In genomic region chr15:48222627-48223026, GRCh38 we compare ENCODE assay signal across 38 cellular contexts. TPM values are rescaled to one million over a fixed set of nuclear protein-coding genes. Genes with fewer than 3 reads are reported as not detected.
"Had no signal": no experiment of that assay in that cellular context is flagged by ENCODE, and none has a peak within 500 bp of the region (broad histone marks: within the 10 kb centered on the region; RNA-seq: fewer than 3 reads in every experiment).

No MANE protein-coding gene starts in this region.

- H3K27me3 ChIP-seq: body of pancreas, cardiac muscle cell, colonic mucosa, right lobe of liver, tibial nerve had no signal

- ATAC-seq: activated CD4-positive, alpha-beta T cell treated with anti-CD3 and anti-CD28 coated beads for 36 hours; activated CD8-positive, alpha-beta memory T cell treated with anti-CD3 and anti-CD28 coated beads, Interleukin-2, amount 10 ng/mL, durations not matched to agents 7 days and 5 days; activated CD8-positive, alpha-beta T cell treated with anti-CD3 and anti-CD28 coated beads, Interleukin-2, amount 10 ng/mL, durations not matched to agents 7 days and 5 days; activated naive CD8-positive, alpha-beta T cell treated with anti-CD3 and anti-CD28 coated beads, Interleukin-2, amount 50 U/mL, for 24 hours; body of pancreas; foreskin keratinocyte; heart right ventricle; naive thymus-derived CD4-positive, alpha-beta T cell; right lobe of liver; stimulated activated memory B cell treated with anti-CD40 and anti-IgM and Interleukin-4, amounts not matched to agents 10 μg/mL and 1 μg/mL and 100 μg/mL, for 72 hours; stimulated activated naive CD8-positive, alpha-beta T cell treated with anti-CD3 and anti-CD28 coated beads, Interleukin-15, amount 100 ng/mL, for 72 hours had no signal

- H3K36me3 ChIP-seq: cardiac muscle cell, colonic mucosa, heart right ventricle, right lobe of liver, tibial nerve had no signal

- H3K36me3 Mint-ChIP-seq: activated CD8-positive, alpha-beta memory T cell treated with anti-CD3 and anti-CD28 coated beads, Interleukin-2, amount 10 ng/mL, durations not matched to agents 7 days and 5 days; activated naive CD4-positive, alpha-beta T cell treated with anti-CD3 and anti-CD28 coated beads, Interleukin-2, amount 50 U/mL, for 24 hours; mesothelial cell of epicardium; naive thymus-derived CD4-positive, alpha-beta T cell; stimulated activated memory B cell treated with anti-CD40 and anti-IgM and Interleukin-4, amounts not matched to agents 10 μg/mL and 1 μg/mL and 100 μg/mL, for 72 hours had no signal

- H3K27ac ChIP-seq: body of pancreas, cardiac muscle cell, colonic mucosa, foreskin keratinocyte, heart right ventricle, parathyroid adenoma, right lobe of liver, tibial nerve had no signal

- H3K9me3 Mint-ChIP-seq: activated naive CD4-positive, alpha-beta T cell treated with anti-CD3 and anti-CD28 coated beads, Interleukin-2, amount 50 U/mL, for 24 hours; activated naive CD8-positive, alpha-beta T cell treated with anti-CD3 and anti-CD28 coated beads, Interleukin-2, amount 50 U/mL, for 24 hours; activated T-helper 2 cell treated with anti-CD3 and anti-CD28 coated beads, Interferon-gamma antibody, Interleukin-2, Interleukin-4, amounts not matched to agents 10 μg/mL and 5 μg/mL and 100 μg/mL, durations not matched to agents 14 hours and 24 hours and 36 hours; mesothelial cell of epicardium; stimulated activated memory B cell treated with anti-CD40 and anti-IgM and Interleukin-4, amounts not matched to agents 10 μg/mL and 1 μg/mL and 100 μg/mL, for 72 hours; stimulated activated naive CD8-positive, alpha-beta T cell treated with anti-CD3 and anti-CD28 coated beads, Interleukin-15, amount 100 ng/mL, for 72 hours; T-helper 2 cell treated with Interferon-gamma antibody and Interleukin-4, amounts not matched to agents 5 μg/mL and 100 μg/mL, for 36 hours had no signal

- H3K4me3 Mint-ChIP-seq: activated CD4-positive, alpha-beta T cell treated with anti-CD3 and anti-CD28 coated beads for 36 hours; activated CD8-positive, alpha-beta memory T cell treated with anti-CD3 and anti-CD28 coated beads, Interleukin-2, amount 10 ng/mL, durations not matched to agents 7 days and 5 days; activated CD8-positive, alpha-beta T cell treated with anti-CD3 and anti-CD28 coated beads, Interleukin-2, amount 10 ng/mL, durations not matched to agents 7 days and 5 days; activated naive CD4-positive, alpha-beta T cell treated with anti-CD3 and anti-CD28 coated beads, Interleukin-2, amount 50 U/mL, for 24 hours; activated naive CD8-positive, alpha-beta T cell treated with anti-CD3 and anti-CD28 coated beads, Interleukin-2, amount 50 U/mL, for 24 hours; mesothelial cell of epicardium; naive thymus-derived CD4-positive, alpha-beta T cell; neural crest cell; stimulated activated memory B cell treated with anti-CD40 and anti-IgM and Interleukin-4, amounts not matched to agents 10 μg/mL and 1 μg/mL and 100 μg/mL, for 72 hours; stimulated activated naive CD8-positive, alpha-beta T cell treated with anti-CD3 and anti-CD28 coated beads, Interleukin-15, amount 100 ng/mL, for 72 hours; T-helper 2 cell treated with Interferon-gamma antibody and Interleukin-4, amounts not matched to agents 5 μg/mL and 100 μg/mL, for 36 hours had no signal

- H3K27me3 Mint-ChIP-seq: stimulated activated naive CD8-positive, alpha-beta T cell treated with anti-CD3 and anti-CD28 coated beads, Interleukin-15, amount 100 ng/mL, for 72 hours had no signal

- DNase-seq: activated CD4-positive, alpha-beta T cell treated with anti-CD3 and anti-CD28 coated beads for 36 hours; activated CD4-positive, CD25-positive, alpha-beta regulatory T cell; activated CD8-positive, alpha-beta memory T cell treated with anti-CD3 and anti-CD28 coated beads, Interleukin-2, amount 10 ng/mL, durations not matched to agents 7 days and 5 days; activated CD8-positive, alpha-beta T cell treated with anti-CD3 and anti-CD28 coated beads, Interleukin-2, amount 10 ng/mL, durations not matched to agents 7 days and 5 days; activated naive CD8-positive, alpha-beta T cell treated with anti-CD3 and anti-CD28 coated beads, Interleukin-2, amount 50 U/mL, for 24 hours; activated T-cell treated with anti-CD3 and anti-CD28 coated beads, Interleukin-2, amount 50 U/mL, for 48 hours; amygdala; body of pancreas; cerebellar nuclear complex; colonic mucosa; effector CD8-positive, alpha-beta T cell; foreskin keratinocyte; heart right ventricle; naive thymus-derived CD4-positive, alpha-beta T cell; occipital lobe; right lobe of liver; stimulated activated CD4-positive, alpha-beta T cell treated with anti-CD3 and anti-CD28 coated beads, Interleukin-1b, Interleukin-23, amount 100 ng/mL, for 48 hours; stimulated activated CD4-positive, alpha-beta T cell treated with anti-CD3 and anti-CD28 coated beads, Interleukin-4, amount 100 ng/mL, for 4 hours; stimulated activated CD8-positive, alpha-beta memory T cell treated with anti-CD3 and anti-CD28 coated beads, Interleukin-4, amount 100 ng/mL, for 48 hours; stimulated activated naive CD8-positive, alpha-beta T cell treated with anti-CD3 and anti-CD28 coated beads, Interleukin-15, amount 100 ng/mL, for 72 hours; T-helper 1 cell had no signal

- H3K4me1 ChIP-seq: body of pancreas, colonic mucosa, foreskin keratinocyte, heart right ventricle, parathyroid adenoma, right lobe of liver, tibial nerve had no signal

- H3K4me3 ChIP-seq: body of pancreas, cardiac muscle cell, colonic mucosa, heart right ventricle, right lobe of liver, smooth muscle cell, tibial nerve had no signal

- H3K27ac Mint-ChIP-seq: activated CD4-positive, alpha-beta T cell treated with anti-CD3 and anti-CD28 coated beads for 36 hours; activated CD8-positive, alpha-beta memory T cell treated with anti-CD3 and anti-CD28 coated beads, Interleukin-2, amount 10 ng/mL, durations not matched to agents 7 days and 5 days; activated CD8-positive, alpha-beta T cell treated with anti-CD3 and anti-CD28 coated beads, Interleukin-2, amount 10 ng/mL, durations not matched to agents 7 days and 5 days; activated naive CD4-positive, alpha-beta T cell treated with anti-CD3 and anti-CD28 coated beads, Interleukin-2, amount 50 U/mL, for 24 hours; activated naive CD8-positive, alpha-beta T cell treated with anti-CD3 and anti-CD28 coated beads, Interleukin-2, amount 50 U/mL, for 24 hours; activated T-helper 2 cell treated with anti-CD3 and anti-CD28 coated beads, Interferon-gamma antibody, Interleukin-2, Interleukin-4, amounts not matched to agents 10 μg/mL and 5 μg/mL and 100 μg/mL, durations not matched to agents 14 hours and 24 hours and 36 hours; mesothelial cell of epicardium; naive thymus-derived CD4-positive, alpha-beta T cell; stimulated activated memory B cell treated with anti-CD40 and anti-IgM and Interleukin-4, amounts not matched to agents 10 μg/mL and 1 μg/mL and 100 μg/mL, for 72 hours; stimulated activated naive CD8-positive, alpha-beta T cell treated with anti-CD3 and anti-CD28 coated beads, Interleukin-15, amount 100 ng/mL, for 72 hours; T-helper 2 cell treated with Interferon-gamma antibody and Interleukin-4, amounts not matched to agents 5 μg/mL and 100 μg/mL, for 36 hours had no signal

- H3K9me3 ChIP-seq: body of pancreas, colonic mucosa, heart right ventricle, right lobe of liver, tibial nerve had no signal

- H3K4me1 Mint-ChIP-seq: activated CD4-positive, alpha-beta T cell treated with anti-CD3 and anti-CD28 coated beads for 36 hours; activated CD8-positive, alpha-beta memory T cell treated with anti-CD3 and anti-CD28 coated beads, Interleukin-2, amount 10 ng/mL, durations not matched to agents 7 days and 5 days; activated naive CD4-positive, alpha-beta T cell treated with anti-CD3 and anti-CD28 coated beads, Interleukin-2, amount 50 U/mL, for 24 hours; activated naive CD8-positive, alpha-beta T cell treated with anti-CD3 and anti-CD28 coated beads, Interleukin-2, amount 50 U/mL, for 24 hours; naive thymus-derived CD4-positive, alpha-beta T cell; neural crest cell; stimulated activated memory B cell treated with anti-CD40 and anti-IgM and Interleukin-4, amounts not matched to agents 10 μg/mL and 1 μg/mL and 100 μg/mL, for 72 hours; stimulated activated naive CD8-positive, alpha-beta T cell treated with anti-CD3 and anti-CD28 coated beads, Interleukin-15, amount 100 ng/mL, for 72 hours had no signal

- H3K9ac ChIP-seq: parathyroid adenoma had no signal

RNA-seq across cellular contexts. Expression of gene SLC12A1, which starts 16.5 kb away (rescaled TPM):
- total RNA-seq: activated CD4-positive, alpha-beta T cell treated with anti-CD3 and anti-CD28 coated beads for 36 hours; activated CD8-positive, alpha-beta memory T cell treated with anti-CD3 and anti-CD28 coated beads, Interleukin-2, amount 10 ng/mL, durations not matched to agents 7 days and 5 days; activated CD8-positive, alpha-beta T cell treated with anti-CD3 and anti-CD28 coated beads, Interleukin-2, amount 10 ng/mL, durations not matched to agents 7 days and 5 days; activated T-helper 2 cell treated with anti-CD3 and anti-CD28 coated beads, Interferon-gamma antibody, Interleukin-2, Interleukin-4, amounts not matched to agents 10 μg/mL and 5 μg/mL and 100 μg/mL, durations not matched to agents 14 hours and 24 hours and 36 hours; body of pancreas; cardiac muscle cell; colonic mucosa; dermis microvascular lymphatic vessel endothelial cell; fibroblast of lung; foreskin keratinocyte; glomerular endothelial cell; heart right ventricle; kidney epithelial cell; lower leg skin; naive thymus-derived CD4-positive, alpha-beta T cell; smooth muscle cell; tibial nerve; urinary bladder had no signal
- polyA plus RNA-seq: cardiac muscle cell; fibroblast of lung; foreskin keratinocyte; heart right ventricle; naive thymus-derived CD4-positive, alpha-beta T cell; smooth muscle cell had no signal

RNA-seq across cellular contexts. Expression of gene CTXN2, which starts 31.2 kb away (rescaled TPM):
- total RNA-seq: activated CD8-positive, alpha-beta memory T cell treated with anti-CD3 and anti-CD28 coated beads, Interleukin-2, amount 10 ng/mL, durations not matched to agents 7 days and 5 days; activated CD8-positive, alpha-beta T cell treated with anti-CD3 and anti-CD28 coated beads, Interleukin-2, amount 10 ng/mL, durations not matched to agents 7 days and 5 days; cardiac muscle cell; dermis microvascular lymphatic vessel endothelial cell; epithelial cell of proximal tubule; fibroblast of lung; foreskin keratinocyte; glomerular endothelial cell; heart right ventricle; kidney epithelial cell; lower leg skin; naive thymus-derived CD4-positive, alpha-beta T cell; right lobe of liver; smooth muscle cell; tibial nerve; urinary bladder had no signal
- polyA plus RNA-seq: fibroblast of lung; foreskin keratinocyte; heart right ventricle; naive thymus-derived CD4-positive, alpha-beta T cell; smooth muscle cell had no signal
